8 cellular contexts compared by ENCODE assay signal in genomic region chr11:122882809-122883681, GRCh38. TPM values are rescaled to one million over a fixed set of nuclear protein-coding genes. Genes with fewer than 3 reads are reported as not detected.
A peak's percentile ranks its signal among the peaks of the same experiment; 100 is the strongest.
DNase-seq lines count a peak whose midpoint lies in the region; ATAC-seq, FAIRE-seq and TF ChIP-seq lines count a peak whose summit lies in the region.

No MANE protein-coding gene starts in this region.

- TF ChIP-seq CTCF in HFF-Myc (IDR thresholded peaks at IDR 0.05; ENCODE audit: low read depth, low read length, missing control alignments) (no peak), PC-3 (conservative IDR thresholded peaks at IDR 0.05; ENCODE audit: low read depth, low read length) (no peak)

- intact Hi-C loops in PC-3 (cut with micrococcal nuclease), result loop anchor here (2.0 kb wide), 1 partner anchor 20 kb away; no protein-coding TSS in a partner anchor

- H3K79me2 ChIP-seq in PC-3 (ENCODE audit: low read length), result peaks cover 4% of the 10 kb centered on the region; the same call in 1 of the 2 replicates

- H3K4me3 ChIP-seq in HFF-Myc (replicated peaks; ENCODE audit: low read depth, low read length), result peak overlapping the region; percentile 51
- peak overlapping the region; percentile 73 for H3K4me3 ChIP-seq in PC-3 (ENCODE audit: low read length)
- peak overlapping the region; percentile 45 for H3K4me3 ChIP-seq in neuron (ENCODE audit: low read length)

- ATAC-seq in PC-3 (peak; percentile 81), HG03469 (IDR thresholded peaks at IDR 0.05; ENCODE audit: unreplicated experiment) (no peak)

- TSS peak; percentile 90 for BruUV-seq in PC-3 (replicated peaks; lab: Mats Ljungman, UMichigan)

- H3K4me2 ChIP-seq in PC-3 (ENCODE audit: low read length), result peak overlapping the region; percentile 77

- peak overlapping the region; percentile 96 for H2AFZ ChIP-seq in PC-3 (ENCODE audit: low read length)
- peak overlapping the region; percentile 82 for H2AFZ ChIP-seq in neuron (ENCODE audit: low read depth, low read length)

- POLR2A ChIA-PET in PC-3 (lab: Charles Lee; ENCODE audit: unreplicated experiment), result interaction anchor here (0.5 to 0.9 kb wide), 8 partner anchors 26 to 739 kb away, joined by 3 to 14 read pairs (median 10); no protein-coding TSS in a partner anchor

- H3K9me3 ChIP-seq in PC-3 (ENCODE audit: low read length), result no peaks in the 10 kb centered on the region
- H3K9me3 ChIP-seq in neuron (ENCODE audit: low read length), result no peaks in the 10 kb centered on the region

- no peaks in the 10 kb centered on the region for H3F3A ChIP-seq in PC-3 (ENCODE audit: low read length, unreplicated experiment)

- CTCF ChIA-PET in PC-3 (lab: Charles Lee), result interaction anchor here (0.6 to 1.1 kb wide), 2 partner anchors 20 to 138 kb away, joined by 3 to 4 read pairs; no protein-coding TSS in a partner anchor

- H3K27ac ChIP-seq in PC-3 (ENCODE audit: low read length), result peak overlapping the region; percentile 65

- no peak for FAIRE-seq in frontal cortex (lab: Jason Lieb, UNC)

- H4K20me1 ChIP-seq in PC-3 (ENCODE audit: low read length), result no peaks in the 10 kb centered on the region

- DNase-seq in D341Med (ENCODE audit: low spot score), result peak; percentile 36
- no peak for DNase-seq in HFF-Myc (ENCODE audit: extremely low read depth, low read depth)
- peak; percentile 83 for DNase-seq in PC-3
- peak; percentile 50 for DNase-seq in activated gamma-delta T cell (lab: John Stamatoyannopoulos, UW)
- DNase-seq in frontal cortex (ENCODE audit: low spot score in 2 of 2), result peak; percentile 28 to 45
- peak; percentile 36 for DNase-seq in superior temporal gyrus (ENCODE audit: extremely low spot score)

- peaks cover 16% of the 10 kb centered on the region for H3K4me1 ChIP-seq in PC-3 (ENCODE audit: insufficient read depth, low read length)
- peaks cover 24% of the 10 kb centered on the region for H3K4me1 ChIP-seq in neuron (ENCODE audit: insufficient read depth, low read length)

- no peaks in the 10 kb centered on the region for H3K9me2 ChIP-seq in PC-3 (replicated peaks; ENCODE audit: low read length)

- peak overlapping the region; percentile 77 for H3K9ac ChIP-seq in PC-3 (ENCODE audit: low read length)

- H3K36me3 ChIP-seq in PC-3 (ENCODE audit: low read depth, low read length), result no peaks in the 10 kb centered on the region
- no peaks in the 10 kb centered on the region for H3K36me3 ChIP-seq in neuron (ENCODE audit: insufficient read depth, low read length)

- H3K27me3 ChIP-seq in PC-3 (ENCODE audit: low read length) (no peaks in the 10 kb centered on the region), neuron (ENCODE audit: insufficient read depth, low read length) (peaks cover 43% of the 10 kb centered on the region)

RNA-seq across cellular contexts. Expression of gene JHY, which starts 0.5 kb away (rescaled TPM):
- 3.6 and 4.9 TPM in 2 replicates for total RNA-seq in PC-3 (2014; rRNA removed)
- 10.6 TPM for total RNA-seq in frontal cortex

RNA-seq across cellular contexts. Expression of gene CRTAM, which starts 44.7 kb away (rescaled TPM):
- total RNA-seq in PC-3 (2014; rRNA removed) (not detected in 2 replicates), frontal cortex (0.41 TPM)
